ENCODE assay signal across 20 cellular contexts in genomic region chr6:13248953-13249432, GRCh38.
DNase-seq lines count a peak whose midpoint lies in the region; FAIRE-seq and TF ChIP-seq lines count a peak whose summit lies in the region.
"Had no signal": no experiment of that assay in that cellular context is flagged by ENCODE, and none has a peak within 500 bp of the region (broad histone marks: within the 10 kb centered on the region; RNA-seq: fewer than 3 reads in every experiment).

No MANE protein-coding gene starts in this region.

- no peak overlapping the region for H3K23ac ChIP-seq in H1 (ENCODE audit: insufficient read length)

- no peak for TF ChIP-seq POLR2A in H1 (IDR thresholded peaks at IDR 0.05; ENCODE audit: control extremely low read depth in 1 of 2, low read depth in 2 of 2, low read length in 2 of 2)

- H3K36me3 ChIP-seq in SJCRH30 (no peaks in the 10 kb centered on the region), H1 (ENCODE audit: control insufficient read depth in 2 of 4, insufficient read depth in 4 of 4, low read length in 3 of 4) (no peaks in the 10 kb centered on the region), smooth muscle cell (ENCODE audit: low read depth) (no peaks in the 10 kb centered on the region)
- H3K36me3 ChIP-seq: MG63 had no signal

- no peak overlapping the region for H3K4me3 Mint-ChIP-seq in mesothelial cell of epicardium
- H3K4me3 Mint-ChIP-seq: CD4-positive, alpha-beta memory T cell; HFFc6 had no signal

- no peak for TF ChIP-seq RAD21 in H1 (IDR thresholded peaks at IDR 0.05 in 1 of 2, conservative IDR thresholded peaks at IDR 0.05 in 1 of 2; ENCODE audit: low read depth in 2 of 2, low read length in 2 of 2)

- H3K27ac Mint-ChIP-seq in mesothelial cell of epicardium = no peak overlapping the region
- H3K27ac Mint-ChIP-seq: CD4-positive, alpha-beta memory T cell; HFFc6 had no signal

- H3K9me3 Mint-ChIP-seq in mesothelial cell of epicardium = peaks cover under 1% of the 10 kb centered on the region
- H3K9me3 Mint-ChIP-seq: HFFc6 had no signal

- H3K4me2 ChIP-seq in H1 (ENCODE audit: insufficient read depth in 1 of 2, low read depth in 2 of 2, low read length in 2 of 2) (no peak overlapping the region), smooth muscle cell (no peak overlapping the region)

- peak overlapping the region; percentile 25 for H3K4ac ChIP-seq in H1 (replicated peaks; ENCODE audit: insufficient read length, low read depth, low read length)

- WGBS in H1 (ENCODE audit: extremely low coverage in 1 of 2, insufficient coverage in 1 of 2, insufficient read length in 1 of 2, insufficient replicate concordance in 2 of 2, low coverage in 1 of 2, low lambda C conversion rate in 2 of 2, missing lambda C conversion rate in 1 of 2), 2 experiments = 90% methylated on average over 8 of the region's 9 CpGs; no CpG with 5 or more reads in 1 of the 2 experiments
- WGBS in smooth muscle cell (ENCODE audit: low lambda C conversion rate) = 69% methylated on average over 9 of the region's 9 CpGs

- H3K9me3 ChIP-seq in SJCRH30 (replicated peaks) (no peaks in the 10 kb centered on the region), H1 (ENCODE audit: insufficient read depth in 2 of 2, low read depth in 1 of 2, low read length in 1 of 2) (no peaks in the 10 kb centered on the region), smooth muscle cell (replicated peaks; ENCODE audit: low read depth) (no peaks in the 10 kb centered on the region)
- H3K9me3 ChIP-seq: MG63 had no signal

- peak overlapping the region; percentile 41 for H3K4me3 ChIP-seq in SJCRH30
- no peak overlapping the region for H3K4me3 ChIP-seq in H1 (ENCODE audit: extremely low read depth in 1 of 4, insufficient read depth in 2 of 4, low read depth in 3 of 4, low read length in 4 of 4)
- no peak overlapping the region for H3K4me3 ChIP-seq in smooth muscle cell
- H3K4me3 ChIP-seq: MG63, SK-N-MC had no signal

- H3K79me2 ChIP-seq in H1 (ENCODE audit: control insufficient read depth in 1 of 2, insufficient read depth in 2 of 2, low read length in 2 of 2) = no peaks in the 10 kb centered on the region
- H3K79me2 ChIP-seq in smooth muscle cell (ENCODE audit: low read depth) = no peaks in the 10 kb centered on the region

- peak overlapping the region; percentile 40 for H2BK120ac ChIP-seq in H1 (replicated peaks; ENCODE audit: low read depth, low read length)

- peaks cover 4% of the 10 kb centered on the region; the same call in 1 of the 2 replicates for H3K4me1 ChIP-seq in SJCRH30
- H3K4me1 ChIP-seq in H1 (replicated peaks in 1 of 4; ENCODE audit: control insufficient read depth in 3 of 4, insufficient read depth in 4 of 4, low read length in 3 of 4) = peaks cover 0 to 13% (median 8%) of the 10 kb centered on the region in 4 experiments; a peak in 4 of 7 replicates
- peaks cover 11% of the 10 kb centered on the region for H3K4me1 ChIP-seq in smooth muscle cell (ENCODE audit: low read depth)

- no peaks in the 10 kb centered on the region for H3K36me3 Mint-ChIP-seq in mesothelial cell of epicardium

- H2AK5ac ChIP-seq in H1 (ENCODE audit: low read depth, low read length) = no peak overlapping the region

- H3K23me2 ChIP-seq in H1 (ENCODE audit: low read depth, low read length) = no peaks in the 10 kb centered on the region; the same call in 1 of the 2 replicates

- TF ChIP-seq CTCF in H1 (IDR thresholded peaks at IDR 0.05; ENCODE audit: control extremely low read depth in 1 of 3, insufficient read depth in 1 of 3, low read depth in 1 of 3, low read length in 3 of 3) (no peak), smooth muscle cell (IDR thresholded peaks at IDR 0.05; ENCODE audit: borderline replicate concordance, insufficient read depth, poor library complexity, severe bottlenecking) (no peak), mesothelial cell of epicardium (IDR thresholded peaks at IDR 0.05; ENCODE audit: unreplicated experiment) (no peak)

- no peak overlapping the region for H4K8ac ChIP-seq in H1 (ENCODE audit: extremely low read depth, insufficient read depth, low read length)

- H3K56ac ChIP-seq in H1 (replicated peaks; ENCODE audit: insufficient read length, low read depth, low read length) = no peak overlapping the region

- H3K4me1 Mint-ChIP-seq in mesothelial cell of epicardium = peaks cover 15% of the 10 kb centered on the region
- H3K4me1 Mint-ChIP-seq: CD4-positive, alpha-beta memory T cell had no signal

- no peaks in the 10 kb centered on the region for H3K27me3 ChIP-seq in SJCRH30
- H3K27me3 ChIP-seq in H1 (replicated peaks in 1 of 4; ENCODE audit: control insufficient read depth in 3 of 4, extremely low read depth in 1 of 4, insufficient read depth in 3 of 4, low read length in 3 of 4) = no peaks in the 10 kb centered on the region
- H3K27me3 ChIP-seq in smooth muscle cell (ENCODE audit: low read depth) = no peaks in the 10 kb centered on the region

- peak overlapping the region; percentile 37 for H4K91ac ChIP-seq in H1 (replicated peaks; ENCODE audit: insufficient read length, low read length)

- H4K5ac ChIP-seq in H1 (ENCODE audit: insufficient read length, low read depth, low read length) = no peak overlapping the region

- no peaks in the 10 kb centered on the region for H3K27me3 Mint-ChIP-seq in mesothelial cell of epicardium (ENCODE audit: low read depth)

- no peaks in the 10 kb centered on the region for H3K79me1 ChIP-seq in H1 (ENCODE audit: low read depth, low read length)

- H4K20me1 ChIP-seq in H1 (replicated peaks in 1 of 2; ENCODE audit: control insufficient read depth in 1 of 2, insufficient read depth in 2 of 2, low read length in 2 of 2) (no peaks in the 10 kb centered on the region), smooth muscle cell (ENCODE audit: low read depth) (no peaks in the 10 kb centered on the region)

- FAIRE-seq in H1 (lab: Jason Lieb, UNC) = no peak
- FAIRE-seq: G401.6 had no signal

- peaks cover 5% of the 10 kb centered on the region for H3F3A ChIP-seq in smooth muscle cell (ENCODE audit: low read depth)

- H3K9ac ChIP-seq in H1 (replicated peaks in 1 of 4; ENCODE audit: extremely low read depth in 1 of 4, low read depth in 3 of 4, low read length in 3 of 4) (no peak overlapping the region), smooth muscle cell (ENCODE audit: low read depth) (no peak overlapping the region)

- H2BK15ac ChIP-seq in H1 (ENCODE audit: low read length) = no peak overlapping the region; the same call in 1 of the 2 replicates

- H3K14ac ChIP-seq in H1 (ENCODE audit: insufficient read length) = no peak overlapping the region

- CTCF ChIA-PET in H1 (lab: Charles Lee; ENCODE audit: partially characterized antibody) = no interaction called here

- H2BK5ac ChIP-seq in H1 (ENCODE audit: low read depth, low read length) = peak overlapping the region; percentile 67; the same call in 1 of the 2 replicates

- no peak overlapping the region for H2AFZ ChIP-seq in H1 (ENCODE audit: low read length)
- peak overlapping the region; percentile 67 for H2AFZ ChIP-seq in smooth muscle cell (ENCODE audit: low read depth)

- H2BK20ac ChIP-seq in H1 (ENCODE audit: low read length) = no peak overlapping the region; the same call in 1 of the 2 replicates

- H2BK12ac ChIP-seq in H1 (ENCODE audit: low read depth, low read length) = no peak overlapping the region

- peak overlapping the region; percentile 70 for H3K27ac ChIP-seq in SJCRH30
- H3K27ac ChIP-seq in H1 (ENCODE audit: low read depth, low read length) = no peak overlapping the region
- H3K27ac ChIP-seq in smooth muscle cell (ENCODE audit: low read depth) = peak overlapping the region; percentile 73
- H3K27ac ChIP-seq: SK-N-MC had no signal

- TF ChIP-seq EP300 in H1 (IDR thresholded peaks at IDR 0.05; ENCODE audit: borderline replicate concordance in 1 of 2, low read depth in 2 of 2, low read length in 2 of 2) = no peak

- POLR2A ChIA-PET in H1 (lab: Charles Lee; ENCODE audit: partially characterized antibody) = no interaction called here

- H3K18ac ChIP-seq in H1 (ENCODE audit: extremely low read depth, low read length) = no peak overlapping the region

- DNase-seq in NCI-H2171 treated with DMSO at 0.1 percent for 48 hours (lab: John Stamatoyannopoulos, UW) = peak; percentile 21
- DNase-seq in NCI-H2171 (lab: John Stamatoyannopoulos, UW) = no peak
- peak; percentile 25 to 45 for DNase-seq in SJCRH30
- no peak for DNase-seq in H1 (ENCODE audit: low read depth in 1 of 2, low spot score in 2 of 2)
- DNase-seq in smooth muscle cell (lab: John Stamatoyannopoulos, UW; ENCODE audit: unreplicated experiment) = no peak
- DNase-seq in HCEC 1CT = no peak
- no peak for DNase-seq in mesothelial cell of epicardium (ENCODE audit: low spot score in 2 of 2, unreplicated experiment in 2 of 2)
- no peak for DNase-seq in HuH-7.5 (ENCODE audit: low spot score)
- DNase-seq: Calu3; CD4-positive, alpha-beta memory T cell; DMS79 treated with DMSO at 0.1 percent for 48 hours; HFFc6; Karpas-422; MG63; NCI-H1092 treated with DMSO at 0.1 percent for 48 hours; NCI-H2081 treated with DMSO at 0.1 percent for 48 hours; NCI-H446; NCI-H748 treated with DMSO at 0.1 percent for 48 hours had no signal

TF ChIP-seq in H1, 55 proteins besides CTCF, POLR2A, EP300 and RAD21:
- TF ChIP-seq CBX5 (IDR thresholded peaks at IDR 0.05; ENCODE audit: low read depth, low read length) (no peak), KDM4A (IDR thresholded peaks at IDR 0.05; ENCODE audit: low read depth, low read length, severe bottlenecking) (no peak), RBBP5 (IDR thresholded peaks at IDR 0.05; ENCODE audit: borderline replicate concordance, low read depth, low read length) (no peak)

Comparison
In these comparisons a context has a peak if more than half of its experiments do, and no peak if none do; other contexts are left out.
1. DNase-seq: peak in NCI-H2171 treated with DMSO at 0.1 percent for 48 hours (single experiment) and SJCRH30 (2 of 2); none in NCI-H2171 (single experiment), H1 (0 of 2), smooth muscle cell (single experiment), HCEC 1CT (single experiment), mesothelial cell of epicardium (0 of 2) and HuH-7.5 (single experiment).